1 cellular context compared by ENCODE assay signal in the genomic region with DNA sequence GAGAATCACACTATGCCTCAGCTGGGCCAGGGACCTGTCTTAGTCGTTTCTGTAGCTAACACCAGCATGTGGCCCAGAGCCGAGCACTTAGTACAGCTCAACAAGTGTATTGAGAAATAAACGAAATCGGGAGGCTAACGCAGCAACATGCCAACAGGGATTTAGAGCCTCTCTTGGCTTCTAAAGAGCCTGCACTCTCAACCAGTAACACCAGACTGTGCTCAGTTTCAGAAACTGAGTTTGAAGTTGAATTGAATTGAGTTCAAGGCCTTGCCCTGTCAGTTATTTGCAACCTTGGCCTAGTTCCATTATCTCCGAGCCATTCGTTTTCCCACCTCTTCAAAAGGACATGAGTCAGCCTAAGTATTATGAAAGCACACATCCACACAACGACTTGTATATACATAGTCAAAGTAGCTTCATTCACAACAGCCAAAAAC.
A peak's percentile ranks its signal among the peaks of the same experiment; 100 is the strongest.
TF ChIP-seq lines count a peak whose summit lies in the region.

No MANE protein-coding gene starts in this region.

TF ChIP-seq in HepG2, 621 proteins besides CTCF, POLR2A, EP300 and RAD21 (continued from another document):
- TF ChIP-seq, protein P1, sequence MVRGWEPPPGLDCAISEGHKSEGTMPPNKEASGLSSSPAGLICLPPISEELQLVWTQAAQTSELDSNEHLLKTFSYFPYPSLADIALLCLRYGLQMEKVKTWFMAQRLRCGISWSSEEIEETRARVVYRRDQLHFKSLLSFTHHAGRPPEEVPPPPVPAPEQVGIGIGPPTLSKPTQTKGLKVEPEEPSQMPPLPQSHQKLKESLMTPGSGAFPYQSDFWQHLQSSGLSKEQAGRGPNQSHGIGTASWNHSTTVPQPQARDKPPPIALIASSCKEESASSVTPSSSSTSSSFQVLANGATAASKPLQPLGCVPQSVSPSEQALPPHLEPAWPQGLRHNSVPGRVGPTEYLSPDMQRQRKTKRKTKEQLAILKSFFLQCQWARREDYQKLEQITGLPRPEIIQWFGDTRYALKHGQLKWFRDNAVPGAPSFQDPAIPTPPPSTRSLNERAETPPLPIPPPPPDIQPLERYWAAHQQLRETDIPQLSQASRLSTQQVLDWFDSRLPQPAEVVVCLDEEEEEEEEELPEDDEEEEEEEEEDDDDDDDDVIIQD (CRISPR knock-in tag; IDR thresholded peaks at IDR 0.05; ENCODE audit: low read depth), result peak; percentile 51; the same call in 1 of the 2 replicates
- TF ChIP-seq NFRKB (IDR thresholded peaks at IDR 0.05) (no peak), ZNF747 (CRISPR knock-in tag; IDR thresholded peaks at IDR 0.05; ENCODE audit: borderline replicate concordance) (no peak), FOXK1 (CRISPR knock-in tag; IDR thresholded peaks at IDR 0.05; ENCODE audit: borderline replicate concordance, low read depth) (no peak), RXRB (CRISPR knock-in tag; IDR thresholded peaks at IDR 0.05; ENCODE audit: borderline replicate concordance) (peak; percentile 64; the same call in 1 of the 2 replicates), THYN1 (CRISPR knock-in tag; IDR thresholded peaks at IDR 0.05; ENCODE audit: borderline replicate concordance, low read depth) (no peak), KDM5A (IDR thresholded peaks at IDR 0.05; ENCODE audit: borderline replicate concordance, low read length) (no peak), TCF7 (IDR thresholded peaks at IDR 0.05; ENCODE audit: low read depth) (peak; percentile 53; the same call in 1 of the 2 replicates), TBL1XR1 (IDR thresholded peaks at IDR 0.05; ENCODE audit: borderline replicate concordance, low read length, partially characterized antibody) (peak; percentile 47), SPEN (CRISPR knock-in tag; IDR thresholded peaks at IDR 0.05; ENCODE audit: low read depth) (0 out of 2 replicates have a peak, but pooled peaks have one; percentile 22), RARA (CRISPR knock-in tag; IDR thresholded peaks at IDR 0.05) (peak; percentile 85), ZNF670 (CRISPR knock-in tag; IDR thresholded peaks at IDR 0.05; ENCODE audit: borderline replicate concordance) (0 out of 2 replicates have a peak, but pooled peaks have one; percentile 68)
- TF ChIP-seq, protein P2, sequence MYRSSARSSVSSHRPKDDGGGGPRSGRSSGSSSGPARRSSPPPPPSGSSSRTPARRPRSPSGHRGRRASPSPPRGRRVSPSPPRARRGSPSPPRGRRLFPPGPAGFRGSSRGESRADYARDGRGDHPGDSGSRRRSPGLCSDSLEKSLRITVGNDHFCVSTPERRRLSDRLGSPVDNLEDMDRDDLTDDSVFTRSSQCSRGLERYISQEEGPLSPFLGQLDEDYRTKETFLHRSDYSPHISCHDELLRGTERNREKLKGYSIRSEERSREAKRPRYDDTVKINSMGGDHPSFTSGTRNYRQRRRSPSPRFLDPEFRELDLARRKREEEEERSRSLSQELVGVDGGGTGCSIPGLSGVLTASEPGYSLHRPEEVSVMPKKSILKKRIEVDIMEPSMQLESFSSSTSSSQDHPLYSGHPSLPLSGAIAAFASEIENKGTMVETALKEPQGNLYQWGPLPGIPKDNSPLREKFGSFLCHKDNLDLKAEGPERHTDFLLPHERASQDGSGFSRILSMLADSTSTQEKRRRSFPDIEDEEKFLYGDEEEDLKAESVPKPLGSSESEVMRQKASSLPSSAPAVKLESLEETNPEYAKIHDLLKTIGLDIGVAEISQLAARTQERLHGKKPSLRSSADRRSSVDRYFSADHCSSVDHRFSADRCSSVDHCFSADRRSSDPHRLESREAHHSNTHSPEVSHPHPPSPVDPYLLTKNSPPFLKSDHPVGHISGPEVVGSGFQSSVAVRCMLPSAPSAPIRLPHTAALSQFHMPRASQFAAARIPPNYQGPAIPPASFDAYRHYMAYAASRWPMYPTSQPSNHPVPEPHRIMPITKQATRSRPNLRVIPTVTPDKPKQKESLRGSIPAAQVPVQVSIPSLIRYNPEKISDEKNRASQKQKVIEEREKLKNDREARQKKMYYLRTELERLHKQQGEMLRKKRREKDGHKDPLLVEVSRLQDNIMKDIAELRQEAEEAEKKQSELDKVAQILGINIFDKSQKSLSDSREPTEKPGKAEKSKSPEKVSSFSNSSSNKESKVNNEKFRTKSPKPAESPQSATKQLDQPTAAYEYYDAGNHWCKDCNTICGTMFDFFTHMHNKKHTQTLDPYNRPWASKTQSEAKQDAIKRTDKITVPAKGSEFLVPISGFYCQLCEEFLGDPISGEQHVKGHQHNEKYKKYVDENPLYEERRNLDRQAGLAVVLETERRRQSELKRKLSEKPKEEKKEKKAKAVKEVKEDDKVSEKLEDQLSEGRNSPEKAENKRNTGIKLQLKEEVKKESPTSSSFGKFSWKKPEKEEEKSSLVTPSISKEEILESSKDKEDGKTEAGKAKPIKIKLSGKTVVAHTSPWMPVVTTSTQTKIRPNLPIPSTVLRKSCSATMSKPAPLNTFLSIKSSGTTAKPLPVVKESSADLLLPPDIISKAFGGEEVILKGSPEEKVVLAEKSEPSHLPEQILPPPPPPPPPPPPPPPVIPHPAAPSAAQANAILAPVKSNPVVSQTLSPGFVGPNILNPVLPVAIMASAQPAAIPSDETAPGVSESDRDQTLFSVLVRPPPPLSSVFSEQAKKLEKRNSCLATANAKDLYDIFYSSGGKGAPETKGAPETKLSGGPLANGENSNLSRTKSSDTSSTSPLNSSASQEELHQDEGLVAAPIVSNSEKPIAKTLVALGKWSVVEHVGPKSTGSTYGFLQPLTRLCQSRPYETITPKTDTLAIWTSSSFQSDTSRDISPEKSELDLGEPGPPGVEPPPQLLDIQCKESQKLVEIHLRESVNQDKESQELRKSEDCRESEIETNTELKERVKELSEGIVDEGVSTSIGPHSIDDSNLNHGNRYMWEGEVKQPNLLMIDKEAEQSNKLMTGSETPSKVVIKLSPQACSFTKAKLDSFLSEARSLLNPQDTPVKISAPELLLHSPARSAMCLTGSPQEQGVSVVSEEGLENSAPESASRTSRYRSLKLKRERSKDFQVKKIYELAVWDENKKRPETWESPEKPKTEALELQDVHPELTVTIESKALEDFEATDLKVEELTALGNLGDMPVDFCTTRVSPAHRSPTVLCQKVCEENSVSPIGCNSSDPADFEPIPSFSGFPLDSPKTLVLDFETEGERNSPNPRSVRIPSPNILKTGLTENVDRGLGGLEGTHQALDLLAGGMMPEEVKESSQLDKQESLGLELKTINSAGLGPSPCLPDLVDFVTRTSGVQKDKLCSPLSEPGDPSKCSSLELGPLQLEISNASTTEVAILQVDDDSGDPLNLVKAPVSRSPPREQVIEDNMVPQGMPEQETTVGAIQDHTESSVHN (CRISPR knock-in tag; IDR thresholded peaks at IDR 0.05), result no peak
- TF ChIP-seq, protein P3, sequence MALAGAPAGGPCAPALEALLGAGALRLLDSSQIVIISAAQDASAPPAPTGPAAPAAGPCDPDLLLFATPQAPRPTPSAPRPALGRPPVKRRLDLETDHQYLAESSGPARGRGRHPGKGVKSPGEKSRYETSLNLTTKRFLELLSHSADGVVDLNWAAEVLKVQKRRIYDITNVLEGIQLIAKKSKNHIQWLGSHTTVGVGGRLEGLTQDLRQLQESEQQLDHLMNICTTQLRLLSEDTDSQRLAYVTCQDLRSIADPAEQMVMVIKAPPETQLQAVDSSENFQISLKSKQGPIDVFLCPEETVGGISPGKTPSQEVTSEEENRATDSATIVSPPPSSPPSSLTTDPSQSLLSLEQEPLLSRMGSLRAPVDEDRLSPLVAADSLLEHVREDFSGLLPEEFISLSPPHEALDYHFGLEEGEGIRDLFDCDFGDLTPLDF (CRISPR knock-in tag; IDR thresholded peaks at IDR 0.05), result no peak
- TF ChIP-seq, protein P4, sequence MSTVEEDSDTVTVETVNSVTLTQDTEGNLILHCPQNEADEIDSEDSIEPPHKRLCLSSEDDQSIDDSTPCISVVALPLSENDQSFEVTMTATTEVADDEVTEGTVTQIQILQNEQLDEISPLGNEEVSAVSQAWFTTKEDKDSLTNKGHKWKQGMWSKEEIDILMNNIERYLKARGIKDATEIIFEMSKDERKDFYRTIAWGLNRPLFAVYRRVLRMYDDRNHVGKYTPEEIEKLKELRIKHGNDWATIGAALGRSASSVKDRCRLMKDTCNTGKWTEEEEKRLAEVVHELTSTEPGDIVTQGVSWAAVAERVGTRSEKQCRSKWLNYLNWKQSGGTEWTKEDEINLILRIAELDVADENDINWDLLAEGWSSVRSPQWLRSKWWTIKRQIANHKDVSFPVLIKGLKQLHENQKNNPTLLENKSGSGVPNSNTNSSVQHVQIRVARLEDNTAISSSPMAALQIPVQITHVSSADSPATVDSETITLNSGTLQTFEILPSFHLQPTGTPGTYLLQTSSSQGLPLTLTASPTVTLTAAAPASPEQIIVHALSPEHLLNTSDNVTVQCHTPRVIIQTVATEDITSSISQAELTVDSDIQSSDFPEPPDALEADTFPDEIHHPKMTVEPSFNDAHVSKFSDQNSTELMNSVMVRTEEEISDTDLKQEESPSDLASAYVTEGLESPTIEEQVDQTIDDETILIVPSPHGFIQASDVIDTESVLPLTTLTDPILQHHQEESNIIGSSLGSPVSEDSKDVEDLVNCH (CRISPR knock-in tag; IDR thresholded peaks at IDR 0.05), result no peak
